In genomic region chr6:113630365-113630737, GRCh38 we compare ENCODE assay signal across 9 cellular contexts.
DNase-seq lines count a peak whose midpoint lies in the region; ATAC-seq and TF ChIP-seq lines count a peak whose summit lies in the region.
"Had no signal": no experiment of that assay in that cellular context is flagged by ENCODE, and none has a peak within 500 bp of the region (broad histone marks: within the 10 kb centered on the region; RNA-seq: fewer than 3 reads in every experiment).

No MANE protein-coding gene starts in this region.

- H3K36me3 Mint-ChIP-seq in osteocyte (ENCODE audit: unreplicated experiment), result no peaks in the 10 kb centered on the region
- no peaks in the 10 kb centered on the region for H3K36me3 Mint-ChIP-seq in glutamatergic neuron (ENCODE audit: unreplicated experiment)

- H3K27me3 Mint-ChIP-seq in osteocyte (ENCODE audit: unreplicated experiment), result no peaks in the 10 kb centered on the region
- no peaks in the 10 kb centered on the region for H3K27me3 Mint-ChIP-seq in glutamatergic neuron (ENCODE audit: unreplicated experiment)

- H3K4me3 Mint-ChIP-seq in osteocyte (ENCODE audit: unreplicated experiment) (no peak overlapping the region), glutamatergic neuron (ENCODE audit: unreplicated experiment) (no peak overlapping the region)

- no peak for ATAC-seq in HG02678 (IDR thresholded peaks at IDR 0.05; ENCODE audit: unreplicated experiment)

- H3K4me1 Mint-ChIP-seq in osteocyte (ENCODE audit: unreplicated experiment) (peaks cover 66% of the 10 kb centered on the region), glutamatergic neuron (ENCODE audit: low read depth, unreplicated experiment) (peaks cover 15% of the 10 kb centered on the region)

- DNase-seq in Daoy (ENCODE audit: low read depth) (peak; percentile 35), NCI-H2029 treated with DMSO at 0.1 percent for 48 hours (lab: John Stamatoyannopoulos, UW) (peak; percentile 16), dermis microvascular lymphatic vessel endothelial cell (ENCODE audit: low read depth in 2 of 2) (peak; percentile 67 to 73), osteocyte (ENCODE audit: extremely low spot score, unreplicated experiment) (no peak), glutamatergic neuron (no peak)
- DNase-seq in activated CD4-positive, alpha-beta T cell treated with anti-CD3 and anti-CD28 coated beads, Interleukin-2, amount 50 U/mL, for 1 hour, result no peak
- no peak for DNase-seq in stimulated activated CD4-positive, alpha-beta T cell treated with anti-CD3 and anti-CD28 coated beads, Interleukin-2, amount 100 ng/mL, for 48 hours
- DNase-seq: posterior cingulate gyrus had no signal

- H3K27ac Mint-ChIP-seq in osteocyte (ENCODE audit: unreplicated experiment) (peak overlapping the region; percentile 98), glutamatergic neuron (ENCODE audit: unreplicated experiment) (no peak overlapping the region)

- TF ChIP-seq CTCF in osteocyte (IDR thresholded peaks at IDR 0.05) (no peak), glutamatergic neuron (IDR thresholded peaks at IDR 0.05; ENCODE audit: partially characterized antibody, unreplicated experiment) (no peak)

- H3K9me3 Mint-ChIP-seq in osteocyte (ENCODE audit: unreplicated experiment) (no peaks in the 10 kb centered on the region), glutamatergic neuron (ENCODE audit: unreplicated experiment) (peaks cover 1% of the 10 kb centered on the region)

Comparison
In these comparisons a context has a peak if more than half of its experiments do, and no peak if none do; other contexts are left out.
1. DNase-seq: peak in Daoy (single experiment), NCI-H2029 treated with DMSO at 0.1 percent for 48 hours (single experiment) and dermis microvascular lymphatic vessel endothelial cell (2 of 2); none in osteocyte (single experiment), glutamatergic neuron (single experiment), activated CD4-positive, alpha-beta T cell treated with anti-CD3 and anti-CD28 coated beads, Interleukin-2, amount 50 U/mL, for 1 hour (single experiment) and stimulated activated CD4-positive, alpha-beta T cell treated with anti-CD3 and anti-CD28 coated beads, Interleukin-2, amount 100 ng/mL, for 48 hours (0 of 2).